Comparison of ENCODE assay signal across 9 cellular contexts in the genomic region with DNA sequence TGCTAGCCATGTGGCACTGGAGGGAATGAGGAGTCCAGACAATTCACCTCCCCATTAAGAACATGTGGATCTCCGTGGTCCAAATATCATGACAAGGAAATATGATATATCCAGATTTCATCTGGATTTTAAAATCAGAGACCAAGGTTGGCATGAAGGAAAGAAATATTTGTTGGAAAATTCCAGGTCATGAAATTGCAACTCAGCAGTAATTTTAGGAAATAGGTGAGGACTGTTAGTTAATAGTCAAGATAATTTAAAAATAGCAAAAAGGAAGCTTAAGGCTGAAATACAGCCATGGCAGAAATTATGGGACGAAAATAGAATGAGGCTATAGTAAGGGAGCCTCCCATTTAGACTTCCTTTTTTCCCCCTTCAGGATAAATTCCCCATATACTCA. TPM values are rescaled to one million over a fixed set of nuclear protein-coding genes. Genes with fewer than 3 reads are reported as not detected.
"Had no signal": no experiment of that assay in that cellular context is flagged by ENCODE, and none has a peak within 500 bp of the region (broad histone marks: within the 10 kb centered on the region; RNA-seq: fewer than 3 reads in every experiment).

No MANE protein-coding gene starts in this region.

- H3K4me2 ChIP-seq: GM23338 had no signal

- H3K27me3 Mint-ChIP-seq: IgD-negative memory B cell had no signal

- H3K27ac ChIP-seq: HL-60 had no signal

- H3K36me3 Mint-ChIP-seq: IgD-negative memory B cell had no signal

- H2AFZ ChIP-seq: GM23338 had no signal

- ATAC-seq: GM23338 had no signal

- FAIRE-seq: H1, H54 had no signal

- H3K4me1 Mint-ChIP-seq: GM23338, H9, IgD-negative memory B cell had no signal

- H3K4me3 Mint-ChIP-seq: GM23338, H9, IgD-negative memory B cell had no signal

- DNase-seq: H9, HCEC 1CT, KG1 had no signal

- H3K27ac Mint-ChIP-seq: GM23338, H9, IgD-negative memory B cell had no signal

- H3K4me3 ChIP-seq: GM23338 had no signal

- H3K9me3 Mint-ChIP-seq: GM23338, H9 had no signal

RNA-seq across cellular contexts. Expression of gene DEFB114, which starts 26.9 kb away (rescaled TPM):
- total RNA-seq: GM23338, H1, H9, HT1080 had no signal
- polyA plus RNA-seq: GM23338, H1, IgD-negative memory B cell had no signal

RNA-seq across cellular contexts. Expression of gene DEFB113, which starts 32.4 kb away (rescaled TPM):
- total RNA-seq: GM23338, H1, H9, HT1080 had no signal
- polyA plus RNA-seq: GM23338, H1, IgD-negative memory B cell had no signal
